10 cellular contexts compared by ENCODE assay signal in genomic region chrX:54178100-54178940, GRCh38. TPM values are rescaled to one million over a fixed set of nuclear protein-coding genes. Genes with fewer than 3 reads are reported as not detected.
A peak's percentile ranks its signal among the peaks of the same experiment; 100 is the strongest.
DNase-seq lines count a peak whose midpoint lies in the region; ATAC-seq and TF ChIP-seq lines count a peak whose summit lies in the region.
"Had no signal": no experiment of that assay in that cellular context is flagged by ENCODE, and none has a peak within 500 bp of the region (broad histone marks: within the 10 kb centered on the region; RNA-seq: fewer than 3 reads in every experiment).

No MANE protein-coding gene starts in this region.

- H3K27ac ChIP-seq in ACC112 (ENCODE audit: low read depth, low read length) (peak overlapping the region; percentile 78), SJSA1 (peak overlapping the region; percentile 78)
- H3K27ac ChIP-seq: vagina had no signal

- peak overlapping the region; percentile 92 for H3K4me3 ChIP-seq in ACC112 (ENCODE audit: low read depth, low read length)
- no peak overlapping the region for H3K4me3 ChIP-seq in SJSA1
- H3K4me3 ChIP-seq in fibroblast of pulmonary artery (replicated peaks; ENCODE audit: low read depth, low read length): peak overlapping the region; percentile 26
- H3K4me3 ChIP-seq: vagina had no signal

- H3K27me3 ChIP-seq in ACC112 (ENCODE audit: insufficient read depth, low read length): no peaks in the 10 kb centered on the region
- H3K27me3 ChIP-seq in SJSA1 (replicated peaks): no peaks in the 10 kb centered on the region
- H3K27me3 ChIP-seq: vagina had no signal

- no peaks in the 10 kb centered on the region for H3K9me3 ChIP-seq in SJSA1 (replicated peaks)
- H3K9me3 ChIP-seq: vagina had no signal

- H2AFZ ChIP-seq in ACC112 (ENCODE audit: low read length, unreplicated experiment): no peak overlapping the region

- TF ChIP-seq CTCF in fibroblast of pulmonary artery (IDR thresholded peaks at IDR 0.05; ENCODE audit: low read length, missing control alignments): no peak
- TF ChIP-seq CTCF in omental fat pad (IDR thresholded peaks at IDR 0.05): no peak

- H3K79me2 ChIP-seq in ACC112 (ENCODE audit: control insufficient read depth, insufficient read depth, low read length, unreplicated experiment): peaks cover 88% of the 10 kb centered on the region

- no peaks in the 10 kb centered on the region for H3K36me3 ChIP-seq in ACC112 (ENCODE audit: insufficient read depth, low read length)
- H3K36me3 ChIP-seq in SJSA1: peaks cover 13% of the 10 kb centered on the region; the same call in 1 of the 2 replicates
- H3K36me3 ChIP-seq: vagina had no signal

- DNase-seq in SJSA1 (ENCODE audit: low read depth in 1 of 2, low spot score in 2 of 2) (peak in 1 of 2 experiments; percentile 54), fibroblast of pulmonary artery (ENCODE audit: low read depth) (peak; percentile 84), omental fat pad (ENCODE audit: low spot score) (no peak), NK-92 (lab: John Stamatoyannopoulos, UW; ENCODE audit: unreplicated experiment) (no peak)
- no peak for DNase-seq in stimulated activated CD4-positive, alpha-beta T cell treated with anti-CD3 and anti-CD28 coated beads, Interleukin-1b, Interleukin-23, amount 100 ng/mL, for 48 hours
- DNase-seq: retina had no signal

- H3K4me1 ChIP-seq in ACC112 (ENCODE audit: control insufficient read depth, insufficient read depth, low read length, unreplicated experiment) (peaks cover 9% of the 10 kb centered on the region), SJSA1 (replicated peaks) (peaks cover 37% of the 10 kb centered on the region)

- ATAC-seq in GM21529 (IDR thresholded peaks at IDR 0.05; ENCODE audit: unreplicated experiment) (peak; percentile 35), GM21423 (IDR thresholded peaks at IDR 0.05; ENCODE audit: unreplicated experiment) (no peak), omental fat pad (ENCODE audit: low FRiP score) (no peak)

RNA-seq across cellular contexts. Expression of gene FAM120C, which starts 4.7 kb away (rescaled TPM):
- total RNA-seq in SJSA1 (2014; rRNA removed; shearing (Covaris generic)): 2.1 and 4.4 TPM in 2 replicates
- total RNA-seq in omental fat pad: 10 to 100 TPM in 3 of 4 donors, 1 to 10 TPM in 1; 9.7 to 11.8 (median 11.8) TPM
